29 cellular contexts compared by ENCODE assay signal in genomic region chr12:15625075-15625474, GRCh38.
"Had no signal": no experiment of that assay in that cellular context is flagged by ENCODE, and none has a peak within 500 bp of the region (broad histone marks: within the 10 kb centered on the region; RNA-seq: fewer than 3 reads in every experiment).

No MANE protein-coding gene starts in this region.

- H3K27me3 Mint-ChIP-seq: dendritic cell treated with granulocyte-macrophage colony-stimulating factor and Interleukin-4, amounts not matched to agents 40 ng/mL and 50 ng/mL, for 4 days; stimulated activated naive CD8-positive, alpha-beta T cell treated with anti-CD3 and anti-CD28 coated beads, Interleukin-15, Interleukin-2, amounts not matched to agents 100 ng/mL and 50 ng/mL, for 24 hours had no signal

- H2AFZ ChIP-seq: neural progenitor cell had no signal

- H3K9me3 ChIP-seq: esophagus squamous epithelium, mucosa of descending colon, ovary, psoas muscle, suprapubic skin, transverse colon, upper lobe of right lung had no signal

- H3K36me3 Mint-ChIP-seq: naive B cell; natural killer cell treated with Interleukin-12 subunit alpha and Interleukin-12 subunit beta and Interleukin-15 and Interleukin-18, amount 100 ng/mL, for 72 hours; stimulated activated naive B cell treated with anti-CD40 and anti-IgM and Interleukin-4, amounts not matched to agents 10 μg/mL and 1 μg/mL and 100 μg/mL, for 72 hours had no signal

- H3K9me3 Mint-ChIP-seq: dendritic cell treated with granulocyte-macrophage colony-stimulating factor and Interleukin-4, amounts not matched to agents 40 ng/mL and 50 ng/mL, for 4 days; mesothelial cell of epicardium; naive B cell; natural killer cell treated with Interleukin-12 subunit alpha and Interleukin-12 subunit beta and Interleukin-15 and Interleukin-18, amount 100 ng/mL, for 72 hours; neural progenitor cell; stimulated activated naive B cell treated with anti-CD40 and anti-IgM and Interleukin-4, amounts not matched to agents 10 μg/mL and 1 μg/mL and 100 μg/mL, for 72 hours; stimulated activated naive CD8-positive, alpha-beta T cell treated with anti-CD3 and anti-CD28 coated beads, Interleukin-15, Interleukin-2, amounts not matched to agents 100 ng/mL and 50 ng/mL, for 24 hours had no signal

- H3K27ac Mint-ChIP-seq: dendritic cell treated with granulocyte-macrophage colony-stimulating factor and Interleukin-4, amounts not matched to agents 40 ng/mL and 50 ng/mL, for 4 days; mesothelial cell of epicardium; natural killer cell treated with Interleukin-12 subunit alpha and Interleukin-12 subunit beta and Interleukin-15 and Interleukin-18, amount 100 ng/mL, for 72 hours; neural progenitor cell; stimulated activated naive B cell treated with anti-CD40 and anti-IgM and Interleukin-4, amounts not matched to agents 10 μg/mL and 1 μg/mL and 100 μg/mL, for 72 hours; stimulated activated naive CD8-positive, alpha-beta T cell treated with anti-CD3 and anti-CD28 coated beads, Interleukin-15, Interleukin-2, amounts not matched to agents 100 ng/mL and 50 ng/mL, for 24 hours had no signal

- H3K4me1 Mint-ChIP-seq: naive B cell had no signal

- H3K4me3 Mint-ChIP-seq: dendritic cell treated with granulocyte-macrophage colony-stimulating factor and Interleukin-4, amounts not matched to agents 40 ng/mL and 50 ng/mL, for 4 days; mesothelial cell of epicardium; naive B cell; natural killer cell treated with Interleukin-12 subunit alpha and Interleukin-12 subunit beta and Interleukin-15 and Interleukin-18, amount 100 ng/mL, for 72 hours; neural progenitor cell; stimulated activated naive B cell treated with anti-CD40 and anti-IgM and Interleukin-4, amounts not matched to agents 10 μg/mL and 1 μg/mL and 100 μg/mL, for 72 hours; stimulated activated naive CD8-positive, alpha-beta T cell treated with anti-CD3 and anti-CD28 coated beads, Interleukin-15, Interleukin-2, amounts not matched to agents 100 ng/mL and 50 ng/mL, for 24 hours had no signal

- FAIRE-seq: colon, endometrium, keratinocyte, small intestine had no signal

- DNase-seq: cerebellar nuclear complex; effector memory CD4-positive, alpha-beta T cell; erythroblast; esophagus squamous epithelium; foreskin melanocyte; hypothalamus; mesenchymal stem cell; mucosa of descending colon; naive B cell; ovary; posterior cingulate gyrus; psoas muscle; right cardiac atrium; small intestine; stimulated activated CD4-positive, alpha-beta T cell treated with anti-CD3 and anti-CD28 coated beads, Interleukin-15, amount 100 ng/mL, for 24 hours; stimulated activated CD4-positive, alpha-beta T cell treated with anti-CD3 and anti-CD28 coated beads, Interleukin-2, amount 100 ng/mL, for 48 hours; stimulated activated naive B cell treated with anti-CD40 and anti-IgM and Interleukin-4, amounts not matched to agents 10 μg/mL and 1 μg/mL and 100 μg/mL, for 72 hours; transverse colon; upper lobe of right lung had no signal

- H3K4me2 ChIP-seq: neural progenitor cell had no signal

- H3K27ac ChIP-seq: esophagus squamous epithelium, neural progenitor cell, ovary, psoas muscle, suprapubic skin, transverse colon, upper lobe of right lung had no signal

- ATAC-seq: left lobe of liver; mucosa of descending colon; natural killer cell treated with Interleukin-12 subunit alpha and Interleukin-12 subunit beta and Interleukin-15 and Interleukin-18, amount 100 ng/mL, for 72 hours; psoas muscle; right cardiac atrium; stimulated activated naive B cell treated with anti-CD40 and anti-IgM and Interleukin-4, amounts not matched to agents 10 μg/mL and 1 μg/mL and 100 μg/mL, for 72 hours; upper lobe of right lung had no signal

- H3K36me3 ChIP-seq: neural progenitor cell, ovary had no signal

- H3K27me3 ChIP-seq: esophagus squamous epithelium, neural progenitor cell, ovary, suprapubic skin, transverse colon, upper lobe of right lung had no signal

- H3K4me3 ChIP-seq: esophagus squamous epithelium, mucosa of descending colon, neural progenitor cell, ovary, psoas muscle, suprapubic skin, transverse colon, upper lobe of right lung had no signal
